In the genomic region with DNA sequence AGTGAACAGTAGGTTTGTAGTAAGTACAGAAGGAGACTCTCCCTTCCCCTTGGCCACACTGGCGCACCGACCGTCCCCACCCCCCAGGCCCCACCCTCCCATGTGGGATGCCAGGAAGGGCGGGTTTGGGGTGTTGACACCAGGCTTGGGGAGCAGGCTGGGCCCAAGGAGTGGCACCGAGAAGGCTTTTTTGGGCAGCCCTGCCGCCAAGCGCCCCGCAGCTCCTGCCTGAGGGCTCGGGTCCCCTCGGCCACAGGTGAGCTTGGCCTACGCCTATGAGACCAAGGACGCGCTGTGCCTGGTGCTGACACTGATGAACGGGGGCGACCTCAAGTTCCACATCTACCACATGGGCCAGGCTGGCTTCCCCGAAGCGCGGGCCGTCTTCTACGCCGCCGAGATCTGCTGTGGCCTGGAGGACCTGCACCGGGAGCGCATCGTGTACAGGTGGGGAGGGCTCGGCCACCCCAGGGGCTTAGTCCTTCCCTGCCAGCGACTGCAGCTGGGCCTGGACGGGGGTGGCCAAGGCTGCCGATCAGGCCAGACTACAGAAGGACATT, we compare ENCODE assay signal across 1 cellular context.
TF ChIP-seq lines count a peak whose summit lies in the region.

No MANE protein-coding gene starts in this region.

TF ChIP-seq in K562, 482 proteins besides CTCF, POLR2A, EP300 and RAD21:
- TF ChIP-seq RBFOX2 (IDR thresholded peaks at IDR 0.05; ENCODE audit: low read depth, low read length), result peak; percentile 58
- no peak for TF ChIP-seq YY1 (IDR thresholded peaks at IDR 0.05; ENCODE audit: borderline replicate concordance in 1 of 3, control insufficient read depth in 1 of 3, extremely low read depth in 1 of 3, insufficient read depth in 3 of 3, insufficient read length in 1 of 3, insufficient replicate concordance in 2 of 3, low read depth in 1 of 3, low read length in 2 of 3)
- no peak for TF ChIP-seq SMAD1 (IDR thresholded peaks at IDR 0.05; ENCODE audit: low read depth, low read length, partially characterized antibody)
- TF ChIP-seq POLR2G (IDR thresholded peaks at IDR 0.05; ENCODE audit: low read depth, low read length), result peak; percentile 72
- no peak for TF ChIP-seq TEAD2 (tag; IDR thresholded peaks at IDR 0.05)
- no peak for TF ChIP-seq CSDE1 (IDR thresholded peaks at IDR 0.05)
- peak; percentile 78 for TF ChIP-seq RBM22 (IDR thresholded peaks at IDR 0.05; ENCODE audit: low read depth, low read length, poor library complexity, severe bottlenecking)
- TF ChIP-seq, protein P1, sequence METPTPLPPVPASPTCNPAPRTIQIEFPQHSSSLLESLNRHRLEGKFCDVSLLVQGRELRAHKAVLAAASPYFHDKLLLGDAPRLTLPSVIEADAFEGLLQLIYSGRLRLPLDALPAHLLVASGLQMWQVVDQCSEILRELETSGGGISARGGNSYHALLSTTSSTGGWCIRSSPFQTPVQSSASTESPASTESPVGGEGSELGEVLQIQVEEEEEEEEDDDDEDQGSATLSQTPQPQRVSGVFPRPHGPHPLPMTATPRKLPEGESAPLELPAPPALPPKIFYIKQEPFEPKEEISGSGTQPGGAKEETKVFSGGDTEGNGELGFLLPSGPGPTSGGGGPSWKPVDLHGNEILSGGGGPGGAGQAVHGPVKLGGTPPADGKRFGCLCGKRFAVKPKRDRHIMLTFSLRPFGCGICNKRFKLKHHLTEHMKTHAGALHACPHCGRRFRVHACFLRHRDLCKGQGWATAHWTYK (CRISPR knock-in tag; IDR thresholded peaks at IDR 0.05), result no peak
- no peak for TF ChIP-seq FOXJ2 (tag; IDR thresholded peaks at IDR 0.05)
- TF ChIP-seq PCBP1 (IDR thresholded peaks at IDR 0.05; ENCODE audit: low read depth, low read length, poor library complexity, severe bottlenecking), result peak; percentile 46
